In genomic region chr2:139454251-139454650, GRCh38 we compare ENCODE assay signal across 5 cellular contexts.
"Had no signal": no experiment of that assay in that cellular context is flagged by ENCODE, and none has a peak within 500 bp of the region (broad histone marks: within the 10 kb centered on the region; RNA-seq: fewer than 3 reads in every experiment).

No MANE protein-coding gene starts in this region.

- H3K4me3 ChIP-seq: GM23338 had no signal

- ATAC-seq: GM23338, HepG2 had no signal

- DNase-seq: H9, HCEC 1CT had no signal

- H3K4me2 ChIP-seq: GM23338 had no signal

- H3K27ac ChIP-seq: HL-60 had no signal

- H2AFZ ChIP-seq: GM23338 had no signal
